Comparison of ENCODE assay signal across 1 cellular context in genomic region chr5:68215888-68216736, GRCh38.
TF ChIP-seq lines count a peak whose summit lies in the region.

No MANE protein-coding gene starts in this region.

TF ChIP-seq in HEK293, 187 proteins besides CTCF, POLR2A, EP300 and RAD21 (continued from another document):
- TF ChIP-seq ZNF660 (tag by site-specific recombination; IDR thresholded peaks at IDR 0.05), result no peak; the same call in 1 of the 2 replicates
- no peak for TF ChIP-seq GFI1B (tag by site-specific recombination; IDR thresholded peaks at IDR 0.05)
- TF ChIP-seq EGR2 (tag by site-specific recombination; IDR thresholded peaks at IDR 0.05; ENCODE audit: low read depth), result peak; percentile 21; the same call in 1 of the 2 replicates
- no peak for TF ChIP-seq TRIM28 (IDR thresholded peaks at IDR 0.05; ENCODE audit: borderline replicate concordance, low read length)
- TF ChIP-seq ZNF510 (tag by site-specific recombination; IDR thresholded peaks at IDR 0.05; ENCODE audit: insufficient replicate concordance), result no peak
- no peak; the same call in 1 of the 2 replicates for TF ChIP-seq ZNF768 (tag by site-specific recombination; IDR thresholded peaks at IDR 0.05)
- TF ChIP-seq ZNF280D (tag by site-specific recombination; IDR thresholded peaks at IDR 0.05), result no peak
- no peak for TF ChIP-seq ZNF223 (tag by site-specific recombination; IDR thresholded peaks at IDR 0.05)
- TF ChIP-seq, protein P1, sequence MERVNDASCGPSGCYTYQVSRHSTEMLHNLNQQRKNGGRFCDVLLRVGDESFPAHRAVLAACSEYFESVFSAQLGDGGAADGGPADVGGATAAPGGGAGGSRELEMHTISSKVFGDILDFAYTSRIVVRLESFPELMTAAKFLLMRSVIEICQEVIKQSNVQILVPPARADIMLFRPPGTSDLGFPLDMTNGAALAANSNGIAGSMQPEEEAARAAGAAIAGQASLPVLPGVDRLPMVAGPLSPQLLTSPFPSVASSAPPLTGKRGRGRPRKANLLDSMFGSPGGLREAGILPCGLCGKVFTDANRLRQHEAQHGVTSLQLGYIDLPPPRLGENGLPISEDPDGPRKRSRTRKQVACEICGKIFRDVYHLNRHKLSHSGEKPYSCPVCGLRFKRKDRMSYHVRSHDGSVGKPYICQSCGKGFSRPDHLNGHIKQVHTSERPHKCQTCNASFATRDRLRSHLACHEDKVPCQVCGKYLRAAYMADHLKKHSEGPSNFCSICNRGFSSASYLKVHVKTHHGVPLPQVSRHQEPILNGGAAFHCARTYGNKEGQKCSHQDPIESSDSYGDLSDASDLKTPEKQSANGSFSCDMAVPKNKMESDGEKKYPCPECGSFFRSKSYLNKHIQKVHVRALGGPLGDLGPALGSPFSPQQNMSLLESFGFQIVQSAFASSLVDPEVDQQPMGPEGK (tag by site-specific recombination; IDR thresholded peaks at IDR 0.05), result peak; percentile 76
- no peak for TF ChIP-seq ZBTB44 (tag by site-specific recombination; IDR thresholded peaks at IDR 0.05)
- TF ChIP-seq ZBTB48 (tag by site-specific recombination; IDR thresholded peaks at IDR 0.05), result peak; percentile 90
- TF ChIP-seq ZNF670 (tag by site-specific recombination; IDR thresholded peaks at IDR 0.05; ENCODE audit: low read depth), result no peak
- TF ChIP-seq ZNF549 (tag by site-specific recombination; IDR thresholded peaks at IDR 0.05), result no peak
- TF ChIP-seq ZNF76 (tag by site-specific recombination; IDR thresholded peaks at IDR 0.05; ENCODE audit: borderline replicate concordance, low read depth), result peak; percentile 20; the same call in 1 of the 2 replicates
- no peak for TF ChIP-seq ZNF426 (tag by site-specific recombination; IDR thresholded peaks at IDR 0.05)
- TF ChIP-seq ZNF10 (tag by site-specific recombination; IDR thresholded peaks at IDR 0.05), result 0 out of 2 replicates have a peak, but pooled peaks have one; percentile 28
- TF ChIP-seq ZNF529 (tag by site-specific recombination; IDR thresholded peaks at IDR 0.05; ENCODE audit: insufficient replicate concordance), result no peak
- TF ChIP-seq ZNF48 (tag by site-specific recombination; IDR thresholded peaks at IDR 0.05), result no peak
- TF ChIP-seq ZNF354C (tag by site-specific recombination; IDR thresholded peaks at IDR 0.05; ENCODE audit: borderline replicate concordance, low read depth), result no peak
- no peak for TF ChIP-seq HOXD13 (CRISPR knock-in tag; IDR thresholded peaks at IDR 0.05; ENCODE audit: borderline replicate concordance)
- TF ChIP-seq ZNF701 (tag by site-specific recombination; IDR thresholded peaks at IDR 0.05), result no peak
- TF ChIP-seq ZNF530 (tag by site-specific recombination; IDR thresholded peaks at IDR 0.05; ENCODE audit: low read depth), result no peak
- TF ChIP-seq, protein P2, sequence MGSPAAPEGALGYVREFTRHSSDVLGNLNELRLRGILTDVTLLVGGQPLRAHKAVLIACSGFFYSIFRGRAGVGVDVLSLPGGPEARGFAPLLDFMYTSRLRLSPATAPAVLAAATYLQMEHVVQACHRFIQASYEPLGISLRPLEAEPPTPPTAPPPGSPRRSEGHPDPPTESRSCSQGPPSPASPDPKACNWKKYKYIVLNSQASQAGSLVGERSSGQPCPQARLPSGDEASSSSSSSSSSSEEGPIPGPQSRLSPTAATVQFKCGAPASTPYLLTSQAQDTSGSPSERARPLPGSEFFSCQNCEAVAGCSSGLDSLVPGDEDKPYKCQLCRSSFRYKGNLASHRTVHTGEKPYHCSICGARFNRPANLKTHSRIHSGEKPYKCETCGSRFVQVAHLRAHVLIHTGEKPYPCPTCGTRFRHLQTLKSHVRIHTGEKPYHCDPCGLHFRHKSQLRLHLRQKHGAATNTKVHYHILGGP (tag by site-specific recombination; IDR thresholded peaks at IDR 0.05), result 0 out of 2 replicates have a peak, but pooled peaks have one; percentile 20
- TF ChIP-seq ZNF184 (tag by site-specific recombination; IDR thresholded peaks at IDR 0.05), result no peak
- TF ChIP-seq ZNF664 (tag by site-specific recombination; IDR thresholded peaks at IDR 0.05), result no peak
- TF ChIP-seq ZNF791 (tag by site-specific recombination; IDR thresholded peaks at IDR 0.05), result no peak
- no peak; the same call in 1 of the 2 replicates for TF ChIP-seq KLF10 (tag by site-specific recombination; IDR thresholded peaks at IDR 0.05)
- TF ChIP-seq PRDM1 (tag by site-specific recombination; IDR thresholded peaks at IDR 0.05), result 0 out of 2 replicates have a peak, but pooled peaks have one; percentile 12
- peak; percentile 24; the same call in 1 of the 2 replicates for TF ChIP-seq ZNF561 (tag by site-specific recombination; IDR thresholded peaks at IDR 0.05; ENCODE audit: borderline replicate concordance)
- TF ChIP-seq TCF7L2 (IDR thresholded peaks at IDR 0.05; ENCODE audit: borderline replicate concordance, low read depth, low read length), result no peak
- TF ChIP-seq ZNF239 (tag by site-specific recombination; IDR thresholded peaks at IDR 0.05), result no peak
- TF ChIP-seq ZNF24 (tag by site-specific recombination; IDR thresholded peaks at IDR 0.05), result no peak
- TF ChIP-seq ZNF544 (tag by site-specific recombination; IDR thresholded peaks at IDR 0.05), result no peak
- TF ChIP-seq ZBTB1 (tag by site-specific recombination; IDR thresholded peaks at IDR 0.05), result 0 out of 2 replicates have a peak, but pooled peaks have one; percentile 31
